ENCODE assay signal across 13 cellular contexts in the genomic region with DNA sequence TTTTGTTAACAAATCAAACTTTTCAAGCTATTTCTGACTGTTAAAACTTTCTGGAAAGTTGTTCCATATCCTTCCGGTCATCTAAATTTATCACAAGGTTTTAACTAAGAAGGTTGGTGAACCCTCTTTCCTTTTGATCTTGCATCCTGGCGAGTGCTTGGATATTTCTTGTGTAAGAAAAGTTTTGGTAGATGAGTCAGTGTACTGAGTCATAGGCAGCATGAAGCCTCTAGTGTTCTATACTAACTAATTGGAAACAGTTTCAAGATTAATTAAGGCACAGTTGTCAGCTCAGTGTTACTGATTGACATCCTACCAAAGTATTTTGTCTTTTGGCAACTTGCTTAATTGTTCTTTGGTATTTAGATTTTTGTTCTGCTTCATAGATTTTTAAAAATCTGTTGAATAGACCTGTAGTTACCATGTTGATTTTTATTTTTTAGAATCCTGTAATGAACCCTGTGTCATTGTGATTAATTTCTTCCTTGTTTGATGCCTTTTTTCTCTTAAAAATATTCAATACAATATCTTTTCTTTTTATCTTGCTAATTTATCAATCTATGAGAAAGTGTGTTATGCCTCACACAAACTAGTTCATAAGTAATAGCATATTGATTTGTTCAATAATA. TPM values are rescaled to one million over a fixed set of nuclear protein-coding genes. Genes with fewer than 3 reads are reported as not detected.
DNase-seq lines count a peak whose midpoint lies in the region; ATAC-seq and FAIRE-seq lines count a peak whose summit lies in the region.
"Had no signal": no experiment of that assay in that cellular context is flagged by ENCODE, and none has a peak within 500 bp of the region (broad histone marks: within the 10 kb centered on the region; RNA-seq: fewer than 3 reads in every experiment).

No MANE protein-coding gene starts in this region.

- H3K4me1 Mint-ChIP-seq in stimulated activated naive CD8-positive, alpha-beta T cell treated with anti-CD3 and anti-CD28 coated beads, Interleukin-15, amount 100 ng/mL, for 72 hours = no peaks in the 10 kb centered on the region

- no peak for FAIRE-seq in urothelium cell line (lab: Jason Lieb, UNC)

- peak; percentile 63 for ATAC-seq in stimulated activated naive CD8-positive, alpha-beta T cell treated with anti-CD3 and anti-CD28 coated beads, Interleukin-15, Interleukin-2, amounts not matched to agents 100 U/mL and 50 U/mL, for 24 hours
- ATAC-seq in stimulated activated naive CD8-positive, alpha-beta T cell treated with anti-CD3 and anti-CD28 coated beads, Interleukin-15, amount 100 ng/mL, for 72 hours = no peak

- no peak overlapping the region for H3K27ac Mint-ChIP-seq in stimulated activated naive CD8-positive, alpha-beta T cell treated with anti-CD3 and anti-CD28 coated beads, Interleukin-15, amount 100 ng/mL, for 72 hours

- DNase-seq in stimulated activated naive CD8-positive, alpha-beta T cell treated with anti-CD3 and anti-CD28 coated beads, Interleukin-15, Interleukin-2, amounts not matched to agents 100 U/mL and 50 U/mL, for 24 hours = no peak
- DNase-seq in stimulated activated naive CD8-positive, alpha-beta T cell treated with anti-CD3 and anti-CD28 coated beads, Interleukin-15, amount 100 ng/mL, for 72 hours = no peak
- peak; percentile 68 for DNase-seq in SW480 (ENCODE audit: low spot score)
- DNase-seq in foreskin melanocyte = peak; percentile 66
- DNase-seq in urothelium cell line (ENCODE audit: low spot score) = peak; percentile 72
- DNase-seq in cardiac septum (ENCODE audit: low spot score) = no peak
- no peak for DNase-seq in germinal center (ENCODE audit: low spot score)
- DNase-seq in SHP77 treated with DMSO at 0.1 percent for 48 hours (lab: John Stamatoyannopoulos, UW) = no peak
- DNase-seq: C1 segment of cervical spinal cord; effector memory CD4-positive, alpha-beta T cell; midbrain; NCI-H1105 treated with DMSO at 0.1 percent for 48 hours; stimulated activated CD4-positive, alpha-beta T cell treated with anti-CD3 and anti-CD28 coated beads, Interleukin-4, amount 100 ng/mL, for 4 hours had no signal

- H3K4me3 Mint-ChIP-seq in stimulated activated naive CD8-positive, alpha-beta T cell treated with anti-CD3 and anti-CD28 coated beads, Interleukin-15, amount 100 ng/mL, for 72 hours = no peak overlapping the region

- intact Hi-C loops in cardiac septum (cut with DNase I) = no loop called here

- peaks cover under 1 to 2% of the 10 kb centered on the region in 2 donors for H3K9me3 Mint-ChIP-seq in stimulated activated naive CD8-positive, alpha-beta T cell treated with anti-CD3 and anti-CD28 coated beads, Interleukin-15, amount 100 ng/mL, for 72 hours

- no peaks in the 10 kb centered on the region for H3K27me3 Mint-ChIP-seq in stimulated activated naive CD8-positive, alpha-beta T cell treated with anti-CD3 and anti-CD28 coated beads, Interleukin-15, amount 100 ng/mL, for 72 hours

RNA-seq across cellular contexts. Expression of a gene that starts 38.0 kb away (rescaled TPM):
- total RNA-seq in cardiac septum = 10.9 TPM

RNA-seq across cellular contexts. Expression of a gene that starts 38.3 kb away (rescaled TPM):
- 0.27 TPM for total RNA-seq in cardiac septum

Comparison
In these comparisons a context has a peak if more than half of its experiments do, and no peak if none do; other contexts are left out.
1. DNase-seq: peak in SW480 (single experiment), foreskin melanocyte (single experiment) and urothelium cell line (single experiment); none in stimulated activated naive CD8-positive, alpha-beta T cell treated with anti-CD3 and anti-CD28 coated beads, Interleukin-15, Interleukin-2, amounts not matched to agents 100 U/mL and 50 U/mL, for 24 hours (single experiment), stimulated activated naive CD8-positive, alpha-beta T cell treated with anti-CD3 and anti-CD28 coated beads, Interleukin-15, amount 100 ng/mL, for 72 hours (0 of 2), cardiac septum (single experiment), germinal center (single experiment) and SHP77 treated with DMSO at 0.1 percent for 48 hours (single experiment).